Comparison of ENCODE assay signal across 29 cellular contexts in genomic region chr10:131777162-131777561, GRCh38.
A peak's percentile ranks its signal among the peaks of the same experiment; 100 is the strongest.
DNase-seq lines count a peak whose midpoint lies in the region; ATAC-seq and TF ChIP-seq lines count a peak whose summit lies in the region.
"Had no signal": no experiment of that assay in that cellular context is flagged by ENCODE, and none has a peak within 500 bp of the region (broad histone marks: within the 10 kb centered on the region; RNA-seq: fewer than 3 reads in every experiment).

No MANE protein-coding gene starts in this region.

- H3K4me1 ChIP-seq in left ventricle myocardium inferior: no peaks in the 10 kb centered on the region
- H3K4me1 ChIP-seq: SJCRH30 had no signal

- no peak overlapping the region for H3K4me3 Mint-ChIP-seq in natural killer cell treated with Interleukin-12 subunit alpha and Interleukin-12 subunit beta and Interleukin-15 and Interleukin-18, amount 100 ng/mL, for 72 hours
- no peak overlapping the region for H3K4me3 Mint-ChIP-seq in natural killer cell
- no peak overlapping the region for H3K4me3 Mint-ChIP-seq in osteocyte (ENCODE audit: unreplicated experiment)
- H3K4me3 Mint-ChIP-seq: B cell; CD14-positive monocyte; CD8-positive, alpha-beta memory T cell had no signal

- no peak for ATAC-seq in natural killer cell treated with Interleukin-12 subunit alpha and Interleukin-12 subunit beta and Interleukin-15 and Interleukin-18, amount 100 ng/mL, for 72 hours
- ATAC-seq in natural killer cell (no peak), GM18907 (IDR thresholded peaks at IDR 0.05; ENCODE audit: unreplicated experiment) (no peak)
- ATAC-seq: Right ventricle myocardium inferior, SK-N-SH treated with all-trans-retinoic acid at 6 μM for 48 hours had no signal

- no peak overlapping the region for H3K27ac Mint-ChIP-seq in natural killer cell treated with Interleukin-12 subunit alpha and Interleukin-12 subunit beta and Interleukin-15 and Interleukin-18, amount 100 ng/mL, for 72 hours
- H3K27ac Mint-ChIP-seq in natural killer cell: no peak overlapping the region
- no peak overlapping the region for H3K27ac Mint-ChIP-seq in osteocyte (ENCODE audit: unreplicated experiment)
- H3K27ac Mint-ChIP-seq: B cell; CD14-positive monocyte; CD8-positive, alpha-beta memory T cell had no signal

- H3K4me1 Mint-ChIP-seq in natural killer cell treated with Interleukin-12 subunit alpha and Interleukin-12 subunit beta and Interleukin-15 and Interleukin-18, amount 100 ng/mL, for 72 hours (ENCODE audit: low read depth in 2 of 2): no peaks in the 10 kb centered on the region
- H3K4me1 Mint-ChIP-seq in natural killer cell (no peaks in the 10 kb centered on the region), osteocyte (ENCODE audit: unreplicated experiment) (no peaks in the 10 kb centered on the region)
- H3K4me1 Mint-ChIP-seq: B cell; CD14-positive monocyte; CD8-positive, alpha-beta memory T cell had no signal

- peaks cover 17% of the 10 kb centered on the region for H3K9me3 Mint-ChIP-seq in natural killer cell treated with Interleukin-12 subunit alpha and Interleukin-12 subunit beta and Interleukin-15 and Interleukin-18, amount 100 ng/mL, for 72 hours
- peaks cover 10 to 14% of the 10 kb centered on the region in 2 donors for H3K9me3 Mint-ChIP-seq in natural killer cell
- peaks cover 40% of the 10 kb centered on the region for H3K9me3 Mint-ChIP-seq in osteocyte (ENCODE audit: unreplicated experiment)

- TF ChIP-seq CTCF in natural killer cell (IDR thresholded peaks at IDR 0.05) (no peak), osteocyte (IDR thresholded peaks at IDR 0.05) (no peak), left ventricle myocardium inferior (IDR thresholded peaks at IDR 0.05; ENCODE audit: borderline replicate concordance) (no peak)

- DNase-seq in NCI-H748 (lab: John Stamatoyannopoulos, UW; ENCODE audit: unreplicated experiment) (peak; percentile 3), NCI-H748 treated with DMSO at 0.1 percent for 48 hours (lab: John Stamatoyannopoulos, UW) (no peak), natural killer cell (no peak), ecto neural progenitor cell (ENCODE audit: low spot score) (peak; percentile 9), osteocyte (ENCODE audit: extremely low spot score, unreplicated experiment) (peak; percentile 49), left ventricle myocardium inferior (no peak)
- DNase-seq in natural killer cell treated with Interleukin-12 subunit alpha and Interleukin-12 subunit beta and Interleukin-15 and Interleukin-18, amount 100 ng/mL, for 72 hours (ENCODE audit: low spot score): peak; percentile 25
- DNase-seq: CD8-positive, alpha-beta memory T cell; DMS 273 treated with DMSO at 0.1 percent for 48 hours; DMS79; EL; GDM1; H7; KG1; MM.1S; NCI-H1694; NCI-H2029 treated with DMSO at 0.1 percent for 48 hours; NCI-H2171; NCI-H524; NCI-H82; NK-92 treated with Interleukin-12 subunit alpha and Interleukin-12 subunit beta, amount 100 ng/mL, for 24 hours; PC-9; SJCRH30 had no signal

- intact Hi-C loops in natural killer cell (cut with micrococcal nuclease): no loop called here
- intact Hi-C loops in left ventricle myocardium inferior (cut with micrococcal nuclease): no loop called here

- peaks cover 19% of the 10 kb centered on the region for H3K36me3 Mint-ChIP-seq in natural killer cell treated with Interleukin-12 subunit alpha and Interleukin-12 subunit beta and Interleukin-15 and Interleukin-18, amount 100 ng/mL, for 72 hours
- peaks cover 9% of the 10 kb centered on the region for H3K36me3 Mint-ChIP-seq in natural killer cell
- peaks cover 2% of the 10 kb centered on the region for H3K36me3 Mint-ChIP-seq in osteocyte (ENCODE audit: unreplicated experiment)
- H3K36me3 Mint-ChIP-seq: CD14-positive monocyte; CD8-positive, alpha-beta memory T cell had no signal

- no peaks in the 10 kb centered on the region for H3K36me3 ChIP-seq in left ventricle myocardium inferior
- H3K36me3 ChIP-seq: SJCRH30 had no signal

- H3K27me3 Mint-ChIP-seq in natural killer cell treated with Interleukin-12 subunit alpha and Interleukin-12 subunit beta and Interleukin-15 and Interleukin-18, amount 100 ng/mL, for 72 hours: peaks cover 0 to 2% of the 10 kb centered on the region in 2 donors
- H3K27me3 Mint-ChIP-seq in natural killer cell (ENCODE audit: low read depth in 2 of 2) (peaks cover 2 to 6% of the 10 kb centered on the region in 2 donors), osteocyte (ENCODE audit: unreplicated experiment) (no peaks in the 10 kb centered on the region)

- H3K9me3 ChIP-seq in left ventricle myocardium inferior (replicated peaks): peaks cover 33% of the 10 kb centered on the region
- H3K9me3 ChIP-seq: SJCRH30 had no signal

- H3K4me3 ChIP-seq in left ventricle myocardium inferior: no peak overlapping the region
- H3K4me3 ChIP-seq: PC-9, SJCRH30 had no signal

- peaks cover 45% of the 10 kb centered on the region for H3K27me3 ChIP-seq in left ventricle myocardium inferior (ENCODE audit: low read depth)
- H3K27me3 ChIP-seq: SJCRH30 had no signal

- H3K27ac ChIP-seq in left ventricle myocardium inferior (replicated peaks): no peak overlapping the region
- H3K27ac ChIP-seq: 22Rv1, PC-9, SJCRH30 had no signal

Comparison
In these comparisons a context has a peak if more than half of its experiments do, and no peak if none do; other contexts are left out.
1. DNase-seq: peak in NCI-H748 (single experiment), natural killer cell treated with Interleukin-12 subunit alpha and Interleukin-12 subunit beta and Interleukin-15 and Interleukin-18, amount 100 ng/mL, for 72 hours (single experiment), ecto neural progenitor cell (single experiment) and osteocyte (single experiment); none in NCI-H748 treated with DMSO at 0.1 percent for 48 hours (single experiment), natural killer cell (single experiment) and left ventricle myocardium inferior (single experiment).